ENCODE assay signal across 16 cellular contexts in genomic region chr1:94731891-94732290, GRCh38.
DNase-seq lines count a peak whose midpoint lies in the region; ATAC-seq and TF ChIP-seq lines count a peak whose summit lies in the region.
"Had no signal": no experiment of that assay in that cellular context is flagged by ENCODE, and none has a peak within 500 bp of the region (broad histone marks: within the 10 kb centered on the region; RNA-seq: fewer than 3 reads in every experiment).

No MANE protein-coding gene starts in this region.

- no peak overlapping the region for H2AK5ac ChIP-seq in mesenchymal stem cell (ENCODE audit: low read length, severe bottlenecking)

- peak overlapping the region; percentile 4 for H3K27ac ChIP-seq in RWPE2 (ENCODE audit: poor library complexity, severe bottlenecking)
- no peak overlapping the region for H3K27ac ChIP-seq in mesenchymal stem cell (ENCODE audit: low read length, poor library complexity, severe bottlenecking)
- H3K27ac ChIP-seq in PC-3 (ENCODE audit: low read length) = no peak overlapping the region
- H3K27ac ChIP-seq in CD4-positive, alpha-beta T cell (ENCODE audit: low read depth, low read length) = no peak overlapping the region
- H3K27ac ChIP-seq: C4-2B had no signal

- H3K27me3 ChIP-seq in RWPE2 (ENCODE audit: insufficient read depth, poor library complexity, severe bottlenecking) = no peaks in the 10 kb centered on the region
- peaks cover 0 to 3% of the 10 kb centered on the region in 2 experiments for H3K27me3 ChIP-seq in mesenchymal stem cell (ENCODE audit: control insufficient read depth in 1 of 2, insufficient read depth in 1 of 2, low read length in 2 of 2)
- no peaks in the 10 kb centered on the region for H3K27me3 ChIP-seq in skeletal muscle satellite cell (ENCODE audit: control insufficient read depth, insufficient read depth, low read length)
- H3K27me3 ChIP-seq in PC-3 (ENCODE audit: low read length) = no peaks in the 10 kb centered on the region
- no peaks in the 10 kb centered on the region for H3K27me3 ChIP-seq in CD4-positive, alpha-beta T cell (ENCODE audit: control insufficient read depth, insufficient read depth, low read length)
- H3K27me3 ChIP-seq: BE2C had no signal

- H3K27me3 Mint-ChIP-seq in CD4-positive, alpha-beta T cell = no peaks in the 10 kb centered on the region

- H3K9me2 ChIP-seq in PC-3 (replicated peaks; ENCODE audit: low read length) = no peaks in the 10 kb centered on the region

- H4K8ac ChIP-seq in mesenchymal stem cell (ENCODE audit: low read length) = no peak overlapping the region

- POLR2A ChIA-PET in PC-3 (lab: Charles Lee; ENCODE audit: unreplicated experiment) = no interaction called here
- POLR2A ChIA-PET in CD4-positive, alpha-beta T cell (lab: Charles Lee) = no interaction called here

- H3K23ac ChIP-seq in mesenchymal stem cell (ENCODE audit: low read length in 2 of 2) = no peak overlapping the region

- ATAC-seq in RWPE2 (ENCODE audit: low read depth) (no peak), PC-3 (no peak)
- ATAC-seq in CD4-positive, alpha-beta T cell (ENCODE audit: poor library complexity) = no peak
- ATAC-seq: CD8-positive, alpha-beta T cell; GM12878; HepG2 had no signal

- H4K20me1 ChIP-seq in PC-3 (ENCODE audit: low read length) = no peaks in the 10 kb centered on the region

- no peaks in the 10 kb centered on the region for H3K79me2 ChIP-seq in PC-3 (ENCODE audit: low read length)

- CTCF ChIA-PET in PC-3 (lab: Charles Lee) = no interaction called here
- CTCF ChIA-PET in CD4-positive, alpha-beta T cell (lab: Charles Lee) = no interaction called here

- H3K4me3 ChIP-seq in RWPE2 (ENCODE audit: severe bottlenecking) = no peak overlapping the region
- H3K4me3 ChIP-seq in mesenchymal stem cell (ENCODE audit: insufficient read depth in 1 of 2, low read depth in 1 of 2, low read length in 2 of 2) = no peak overlapping the region
- H3K4me3 ChIP-seq in skeletal muscle satellite cell (ENCODE audit: low read length) = no peak overlapping the region
- H3K4me3 ChIP-seq in PC-3 (ENCODE audit: low read length) = no peak overlapping the region
- H3K4me3 ChIP-seq: GM12878, HAP-1 had no signal

- H2BK120ac ChIP-seq in mesenchymal stem cell (ENCODE audit: low read depth, low read length) = no peak overlapping the region

- BruUV-seq in PC-3 (replicated peaks; lab: Mats Ljungman, UMichigan) = no TSS peak

- no peak overlapping the region for H3K14ac ChIP-seq in mesenchymal stem cell (ENCODE audit: low read length in 2 of 2)

- H3K36me3 ChIP-seq in RWPE2 (ENCODE audit: low read depth) (no peaks in the 10 kb centered on the region), mesenchymal stem cell (ENCODE audit: control insufficient read depth in 1 of 2, insufficient read depth in 2 of 2, low read depth in 1 of 2, low read length in 2 of 2) (peaks cover 0 to 3% of the 10 kb centered on the region in 2 experiments), skeletal muscle satellite cell (ENCODE audit: insufficient read depth, low read length) (no peaks in the 10 kb centered on the region), PC-3 (ENCODE audit: low read depth, low read length) (no peaks in the 10 kb centered on the region)
- H3K36me3 ChIP-seq: BE2C, HAP-1 had no signal

- no peaks in the 10 kb centered on the region for H3K79me1 ChIP-seq in mesenchymal stem cell (replicated peaks; ENCODE audit: low read length, poor library complexity, severe bottlenecking)

- H3K4me3 Mint-ChIP-seq in CD4-positive, alpha-beta T cell = no peak overlapping the region
- H3K4me3 Mint-ChIP-seq: CD8-positive, alpha-beta T cell had no signal

- WGBS in mesenchymal stem cell = 55% methylated on average over 1 of the region's 1 CpG

- DNase-seq in ELR (ENCODE audit: low read depth) (peak; percentile 45), RWPE2 (ENCODE audit: low spot score) (no peak), mesenchymal stem cell (no peak), PC-3 (no peak), NOMO-1 (lab: John Stamatoyannopoulos, UW; ENCODE audit: unreplicated experiment in 2 of 2) (no peak), midbrain (lab: John Stamatoyannopoulos, UW) (no peak)
- no peak for DNase-seq in CD4-positive, alpha-beta T cell
- DNase-seq: BE2C; CD8-positive, alpha-beta T cell; COR-L47; DND-41 had no signal

- H3K9me3 ChIP-seq in RWPE2 (ENCODE audit: severe bottlenecking) (no peaks in the 10 kb centered on the region), mesenchymal stem cell (ENCODE audit: control insufficient read depth, low read length) (no peaks in the 10 kb centered on the region), skeletal muscle satellite cell (replicated peaks; ENCODE audit: low read length) (no peaks in the 10 kb centered on the region), PC-3 (ENCODE audit: low read length) (no peaks in the 10 kb centered on the region)
- H3K9me3 ChIP-seq in CD4-positive, alpha-beta T cell (ENCODE audit: control insufficient read depth, low read length) = no peaks in the 10 kb centered on the region
- H3K9me3 ChIP-seq: BE2C, HAP-1 had no signal

- no peaks in the 10 kb centered on the region for H3K9me3 Mint-ChIP-seq in CD4-positive, alpha-beta T cell
- H3K9me3 Mint-ChIP-seq: CD8-positive, alpha-beta T cell had no signal

- H2AFZ ChIP-seq in mesenchymal stem cell (ENCODE audit: low read depth, low read length) (no peak overlapping the region), PC-3 (ENCODE audit: low read length) (no peak overlapping the region)

- H3K9ac ChIP-seq in mesenchymal stem cell (ENCODE audit: low read length) (no peak overlapping the region), skeletal muscle satellite cell (ENCODE audit: low read depth, low read length) (no peak overlapping the region), PC-3 (ENCODE audit: low read length) (no peak overlapping the region)

- intact Hi-C loops in PC-3 (cut with micrococcal nuclease) = no loop called here
- intact Hi-C loops in CD4-positive, alpha-beta T cell (cut with DNase I, micrococcal nuclease) = no loop called here

- peak overlapping the region in 1 of 2 experiments; percentile 91 for H3K4ac ChIP-seq in mesenchymal stem cell (ENCODE audit: low read depth in 1 of 2, low read length in 2 of 2)

- no peaks in the 10 kb centered on the region for H3K4me1 Mint-ChIP-seq in CD4-positive, alpha-beta T cell (ENCODE audit: low read depth)

- H2BK5ac ChIP-seq in mesenchymal stem cell (ENCODE audit: low read depth, low read length, poor library complexity, severe bottlenecking) = no peak overlapping the region

- TF ChIP-seq CTCF in RWPE2 (IDR thresholded peaks at IDR 0.05; ENCODE audit: poor library complexity, severe bottlenecking) = no peak
- TF ChIP-seq CTCF in PC-3 (conservative IDR thresholded peaks at IDR 0.05; ENCODE audit: low read depth, low read length) = no peak
- TF ChIP-seq CTCF in CD4-positive, alpha-beta T cell (IDR thresholded peaks at IDR 0.05) = no peak

- H2BK15ac ChIP-seq in mesenchymal stem cell (ENCODE audit: low read depth, poor library complexity, severe bottlenecking) = no peak overlapping the region

- peak overlapping the region in 1 of 2 experiments; percentile 29 for H2BK12ac ChIP-seq in mesenchymal stem cell (ENCODE audit: low read length in 2 of 2)

- H3K27ac Mint-ChIP-seq in CD4-positive, alpha-beta T cell = no peak overlapping the region
- H3K27ac Mint-ChIP-seq: CD8-positive, alpha-beta T cell had no signal

- H3K18ac ChIP-seq in mesenchymal stem cell (ENCODE audit: low read depth in 1 of 2, low read length in 2 of 2) = peak overlapping the region; percentile 30 to 38

- H3K4me1 ChIP-seq in RWPE2 (ENCODE audit: insufficient read depth, poor library complexity, severe bottlenecking) (peaks cover 39% of the 10 kb centered on the region), mesenchymal stem cell (ENCODE audit: control insufficient read depth, insufficient read depth, low read depth, low read length) (peaks cover 10% of the 10 kb centered on the region), skeletal muscle satellite cell (ENCODE audit: control insufficient read depth, insufficient read depth, low read length) (peaks cover 38% of the 10 kb centered on the region), PC-3 (ENCODE audit: insufficient read depth, low read length) (peaks cover 26% of the 10 kb centered on the region)
- H3K4me1 ChIP-seq: BE2C had no signal

- H4K91ac ChIP-seq in mesenchymal stem cell (ENCODE audit: low read length) = no peak overlapping the region

- H3K36me3 Mint-ChIP-seq in CD4-positive, alpha-beta T cell (ENCODE audit: low read depth) = no peaks in the 10 kb centered on the region
- H3K36me3 Mint-ChIP-seq: CD8-positive, alpha-beta T cell had no signal

- H3K4me2 ChIP-seq in mesenchymal stem cell (ENCODE audit: low read length, poor library complexity, severe bottlenecking) (no peak overlapping the region), skeletal muscle satellite cell (ENCODE audit: low read length) (peak overlapping the region; percentile 23), PC-3 (ENCODE audit: low read length) (no peak overlapping the region)

- H3F3A ChIP-seq in PC-3 (ENCODE audit: low read length, unreplicated experiment) = no peaks in the 10 kb centered on the region
